Comparison of ENCODE assay signal across 15 cellular contexts in the genomic region with DNA sequence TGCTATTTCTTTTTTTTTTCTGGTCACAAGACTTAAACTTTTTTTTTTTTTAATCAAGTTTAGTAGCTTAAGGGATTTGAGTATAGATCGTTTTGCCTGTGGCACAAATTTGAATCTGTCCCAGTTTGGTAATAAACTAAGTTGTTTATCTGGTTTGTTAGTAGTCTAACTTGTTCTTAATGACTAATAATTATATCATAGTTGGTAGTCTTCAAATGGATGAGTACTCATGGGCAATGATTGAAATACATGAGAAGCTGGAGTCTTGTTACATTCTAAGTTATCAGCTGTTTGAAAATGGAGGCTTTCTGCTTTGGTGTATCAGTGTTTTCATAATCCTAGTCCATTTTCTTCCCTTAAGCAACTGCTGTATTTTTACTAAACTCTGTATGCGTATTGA.
"Had no signal": no experiment of that assay in that cellular context is flagged by ENCODE, and none has a peak within 500 bp of the region (broad histone marks: within the 10 kb centered on the region; RNA-seq: fewer than 3 reads in every experiment).

No MANE protein-coding gene starts in this region.

- H3K4me2 ChIP-seq: neural progenitor cell had no signal

- H3K27me3 ChIP-seq: left lung, neural progenitor cell, transverse colon had no signal

- H3K9ac ChIP-seq: neural progenitor cell had no signal

- H3K4me1 ChIP-seq: neural progenitor cell had no signal

- H3K27ac ChIP-seq: left lung, neural progenitor cell, transverse colon had no signal

- FAIRE-seq: endothelial cell of umbilical vein, islet of Langerhans had no signal

- H3K9me3 ChIP-seq: left lung, transverse colon had no signal

- ATAC-seq: left lung had no signal

- H3K4me3 ChIP-seq: left lung, neural progenitor cell, transverse colon had no signal

- DNase-seq: activated CD4-positive, alpha-beta T cell treated with anti-CD3 and anti-CD28 coated beads, Interleukin-2, amount 10 ng/mL, durations not matched to agents 24 days and 14 days; activated CD4-positive, CD25-positive, alpha-beta regulatory T cell; activated CD8-positive, alpha-beta memory T cell treated with anti-CD3 and anti-CD28 coated beads, Interleukin-2, amount 50 U/mL, for 48 hours; activated naive CD8-positive, alpha-beta T cell treated with anti-CD3 and anti-CD28 coated beads for 36 hours; amygdala; cortex of kidney; effector CD4-positive, alpha-beta T cell; left lung; naive B cell; stimulated activated CD4-positive, alpha-beta T cell treated with anti-CD3 and anti-CD28 coated beads, Interleukin-4, amount 100 ng/mL, for 1 hour; stimulated activated naive CD4-positive, alpha-beta T cell treated with Interleukin-2 at 50 U/mL for 16 hours; transverse colon had no signal

- H2AFZ ChIP-seq: neural progenitor cell had no signal
